1 cellular context compared by ENCODE assay signal in the genomic region with DNA sequence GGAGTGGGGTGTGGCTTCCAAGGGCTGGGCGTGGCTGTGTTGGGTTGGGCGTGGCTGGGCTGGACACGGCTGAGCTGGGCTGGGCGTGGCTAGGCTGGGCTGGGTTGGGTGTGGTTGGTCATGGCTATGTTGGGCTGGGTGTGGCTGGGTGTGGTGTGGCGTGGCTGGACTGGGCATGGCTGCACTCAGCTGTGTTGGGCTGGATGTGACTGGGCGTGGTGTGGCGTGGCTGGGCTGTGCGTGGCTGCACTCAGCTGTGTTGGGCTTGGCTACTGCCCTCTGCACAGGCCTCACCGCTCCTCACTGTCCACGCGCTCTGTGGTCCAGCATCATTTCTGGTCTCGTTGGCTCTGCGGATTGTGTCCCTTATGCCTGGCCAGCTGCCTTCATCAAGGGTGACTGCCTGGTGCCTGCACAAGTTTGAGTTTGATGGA.
TF ChIP-seq lines count a peak whose summit lies in the region.

No MANE protein-coding gene starts in this region.

TF ChIP-seq in K562, 482 proteins besides CTCF, POLR2A, EP300 and RAD21 (continued from another document):
- TF ChIP-seq, protein P1, sequence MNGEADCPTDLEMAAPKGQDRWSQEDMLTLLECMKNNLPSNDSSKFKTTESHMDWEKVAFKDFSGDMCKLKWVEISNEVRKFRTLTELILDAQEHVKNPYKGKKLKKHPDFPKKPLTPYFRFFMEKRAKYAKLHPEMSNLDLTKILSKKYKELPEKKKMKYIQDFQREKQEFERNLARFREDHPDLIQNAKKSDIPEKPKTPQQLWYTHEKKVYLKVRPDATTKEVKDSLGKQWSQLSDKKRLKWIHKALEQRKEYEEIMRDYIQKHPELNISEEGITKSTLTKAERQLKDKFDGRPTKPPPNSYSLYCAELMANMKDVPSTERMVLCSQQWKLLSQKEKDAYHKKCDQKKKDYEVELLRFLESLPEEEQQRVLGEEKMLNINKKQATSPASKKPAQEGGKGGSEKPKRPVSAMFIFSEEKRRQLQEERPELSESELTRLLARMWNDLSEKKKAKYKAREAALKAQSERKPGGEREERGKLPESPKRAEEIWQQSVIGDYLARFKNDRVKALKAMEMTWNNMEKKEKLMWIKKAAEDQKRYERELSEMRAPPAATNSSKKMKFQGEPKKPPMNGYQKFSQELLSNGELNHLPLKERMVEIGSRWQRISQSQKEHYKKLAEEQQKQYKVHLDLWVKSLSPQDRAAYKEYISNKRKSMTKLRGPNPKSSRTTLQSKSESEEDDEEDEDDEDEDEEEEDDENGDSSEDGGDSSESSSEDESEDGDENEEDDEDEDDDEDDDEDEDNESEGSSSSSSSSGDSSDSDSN (IDR thresholded peaks at IDR 0.05; ENCODE audit: borderline replicate concordance in 1 of 2, low read depth in 2 of 2, low read length in 2 of 2): no peak
- TF ChIP-seq, protein P2, sequence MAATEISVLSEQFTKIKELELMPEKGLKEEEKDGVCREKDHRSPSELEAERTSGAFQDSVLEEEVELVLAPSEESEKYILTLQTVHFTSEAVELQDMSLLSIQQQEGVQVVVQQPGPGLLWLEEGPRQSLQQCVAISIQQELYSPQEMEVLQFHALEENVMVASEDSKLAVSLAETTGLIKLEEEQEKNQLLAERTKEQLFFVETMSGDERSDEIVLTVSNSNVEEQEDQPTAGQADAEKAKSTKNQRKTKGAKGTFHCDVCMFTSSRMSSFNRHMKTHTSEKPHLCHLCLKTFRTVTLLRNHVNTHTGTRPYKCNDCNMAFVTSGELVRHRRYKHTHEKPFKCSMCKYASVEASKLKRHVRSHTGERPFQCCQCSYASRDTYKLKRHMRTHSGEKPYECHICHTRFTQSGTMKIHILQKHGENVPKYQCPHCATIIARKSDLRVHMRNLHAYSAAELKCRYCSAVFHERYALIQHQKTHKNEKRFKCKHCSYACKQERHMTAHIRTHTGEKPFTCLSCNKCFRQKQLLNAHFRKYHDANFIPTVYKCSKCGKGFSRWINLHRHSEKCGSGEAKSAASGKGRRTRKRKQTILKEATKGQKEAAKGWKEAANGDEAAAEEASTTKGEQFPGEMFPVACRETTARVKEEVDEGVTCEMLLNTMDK (IDR thresholded peaks at IDR 0.05; ENCODE audit: borderline replicate concordance, insufficient read depth, low read depth, low read length, poor library complexity, severe bottlenecking): no peak
- TF ChIP-seq ZC3H11A (IDR thresholded peaks at IDR 0.05; ENCODE audit: low read depth, low read length) (no peak), ZKSCAN1 (IDR thresholded peaks at IDR 0.05; ENCODE audit: low read depth, low read length) (peak; percentile 93), ZNF24 (IDR thresholded peaks at IDR 0.05) (no peak), SMAD4 (CRISPR knock-in tag; conservative IDR thresholded peaks at IDR 0.05) (no peak), GTF2F1 (IDR thresholded peaks at IDR 0.05; ENCODE audit: low read depth, low read length) (no peak), NRF1 (conservative IDR thresholded peaks at IDR 0.05 in 1 of 2, IDR thresholded peaks at IDR 0.05 in 1 of 2) (peak; percentile 68 to 76), GABPB1 (CRISPR knock-in tag; IDR thresholded peaks at IDR 0.05) (peak; percentile 43; the same call in 1 of the 2 replicates), TAF1 (IDR thresholded peaks at IDR 0.05; ENCODE audit: control insufficient read depth, extremely low read depth, insufficient read depth, low read length, severe bottlenecking) (no peak), BRD4 (IDR thresholded peaks at IDR 0.05) (no peak), SP1 (CRISPR knock-in tag; IDR thresholded peaks at IDR 0.05) (peak; percentile 86), OTX1 (CRISPR knock-in tag; IDR thresholded peaks at IDR 0.05) (no peak), MAFF (IDR thresholded peaks at IDR 0.05; ENCODE audit: low read length) (no peak), EGR1 (conservative IDR thresholded peaks at IDR 0.05) (no peak), NCOA1 (IDR thresholded peaks at IDR 0.05; ENCODE audit: low read depth) (no peak), IRF2 (CRISPR knock-in tag; IDR thresholded peaks at IDR 0.05) (no peak), SLC30A9 (CRISPR knock-in tag; IDR thresholded peaks at IDR 0.05) (no peak), HNRNPLL (IDR thresholded peaks at IDR 0.05; ENCODE audit: low read depth, low read length, poor library complexity, severe bottlenecking) (no peak), POU5F1 (IDR thresholded peaks at IDR 0.05; ENCODE audit: borderline replicate concordance, low read depth, low read length, partially characterized antibody) (no peak), MYC (IDR thresholded peaks at IDR 0.05; ENCODE audit: low read depth, low read length) (peak; percentile 68), MYC (CRISPR knock-in tag; IDR thresholded peaks at IDR 0.05; ENCODE audit: borderline replicate concordance, low read depth) (no peak), PTRF (tag; IDR thresholded peaks at IDR 0.05) (no peak), SMARCB1 (IDR thresholded peaks at IDR 0.05; ENCODE audit: insufficient read length, low read depth) (no peak)
- TF ChIP-seq, protein P3, sequence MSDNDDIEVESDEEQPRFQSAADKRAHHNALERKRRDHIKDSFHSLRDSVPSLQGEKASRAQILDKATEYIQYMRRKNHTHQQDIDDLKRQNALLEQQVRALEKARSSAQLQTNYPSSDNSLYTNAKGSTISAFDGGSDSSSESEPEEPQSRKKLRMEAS (CRISPR knock-in tag; IDR thresholded peaks at IDR 0.05): peak; percentile 81
- TF ChIP-seq, protein P4, sequence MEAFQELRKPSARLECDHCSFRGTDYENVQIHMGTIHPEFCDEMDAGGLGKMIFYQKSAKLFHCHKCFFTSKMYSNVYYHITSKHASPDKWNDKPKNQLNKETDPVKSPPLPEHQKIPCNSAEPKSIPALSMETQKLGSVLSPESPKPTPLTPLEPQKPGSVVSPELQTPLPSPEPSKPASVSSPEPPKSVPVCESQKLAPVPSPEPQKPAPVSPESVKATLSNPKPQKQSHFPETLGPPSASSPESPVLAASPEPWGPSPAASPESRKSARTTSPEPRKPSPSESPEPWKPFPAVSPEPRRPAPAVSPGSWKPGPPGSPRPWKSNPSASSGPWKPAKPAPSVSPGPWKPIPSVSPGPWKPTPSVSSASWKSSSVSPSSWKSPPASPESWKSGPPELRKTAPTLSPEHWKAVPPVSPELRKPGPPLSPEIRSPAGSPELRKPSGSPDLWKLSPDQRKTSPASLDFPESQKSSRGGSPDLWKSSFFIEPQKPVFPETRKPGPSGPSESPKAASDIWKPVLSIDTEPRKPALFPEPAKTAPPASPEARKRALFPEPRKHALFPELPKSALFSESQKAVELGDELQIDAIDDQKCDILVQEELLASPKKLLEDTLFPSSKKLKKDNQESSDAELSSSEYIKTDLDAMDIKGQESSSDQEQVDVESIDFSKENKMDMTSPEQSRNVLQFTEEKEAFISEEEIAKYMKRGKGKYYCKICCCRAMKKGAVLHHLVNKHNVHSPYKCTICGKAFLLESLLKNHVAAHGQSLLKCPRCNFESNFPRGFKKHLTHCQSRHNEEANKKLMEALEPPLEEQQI (IDR thresholded peaks at IDR 0.05): no peak
- TF ChIP-seq, protein P5, sequence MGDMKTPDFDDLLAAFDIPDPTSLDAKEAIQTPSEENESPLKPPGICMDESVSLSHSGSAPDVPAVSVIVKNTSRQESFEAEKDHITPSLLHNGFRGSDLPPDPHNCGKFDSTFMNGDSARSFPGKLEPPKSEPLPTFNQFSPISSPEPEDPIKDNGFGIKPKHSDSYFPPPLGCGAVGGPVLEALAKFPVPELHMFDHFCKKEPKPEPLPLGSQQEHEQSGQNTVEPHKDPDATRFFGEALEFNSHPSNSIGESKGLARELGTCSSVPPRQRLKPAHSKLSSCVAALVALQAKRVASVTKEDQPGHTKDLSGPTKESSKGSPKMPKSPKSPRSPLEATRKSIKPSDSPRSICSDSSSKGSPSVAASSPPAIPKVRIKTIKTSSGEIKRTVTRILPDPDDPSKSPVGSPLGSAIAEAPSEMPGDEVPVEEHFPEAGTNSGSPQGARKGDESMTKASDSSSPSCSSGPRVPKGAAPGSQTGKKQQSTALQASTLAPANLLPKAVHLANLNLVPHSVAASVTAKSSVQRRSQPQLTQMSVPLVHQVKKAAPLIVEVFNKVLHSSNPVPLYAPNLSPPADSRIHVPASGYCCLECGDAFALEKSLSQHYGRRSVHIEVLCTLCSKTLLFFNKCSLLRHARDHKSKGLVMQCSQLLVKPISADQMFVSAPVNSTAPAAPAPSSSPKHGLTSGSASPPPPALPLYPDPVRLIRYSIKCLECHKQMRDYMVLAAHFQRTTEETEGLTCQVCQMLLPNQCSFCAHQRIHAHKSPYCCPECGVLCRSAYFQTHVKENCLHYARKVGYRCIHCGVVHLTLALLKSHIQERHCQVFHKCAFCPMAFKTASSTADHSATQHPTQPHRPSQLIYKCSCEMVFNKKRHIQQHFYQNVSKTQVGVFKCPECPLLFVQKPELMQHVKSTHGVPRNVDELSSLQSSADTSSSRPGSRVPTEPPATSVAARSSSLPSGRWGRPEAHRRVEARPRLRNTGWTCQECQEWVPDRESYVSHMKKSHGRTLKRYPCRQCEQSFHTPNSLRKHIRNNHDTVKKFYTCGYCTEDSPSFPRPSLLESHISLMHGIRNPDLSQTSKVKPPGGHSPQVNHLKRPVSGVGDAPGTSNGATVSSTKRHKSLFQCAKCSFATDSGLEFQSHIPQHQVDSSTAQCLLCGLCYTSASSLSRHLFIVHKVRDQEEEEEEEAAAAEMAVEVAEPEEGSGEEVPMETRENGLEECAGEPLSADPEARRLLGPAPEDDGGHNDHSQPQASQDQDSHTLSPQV (IDR thresholded peaks at IDR 0.05): no peak
- TF ChIP-seq, protein P6, sequence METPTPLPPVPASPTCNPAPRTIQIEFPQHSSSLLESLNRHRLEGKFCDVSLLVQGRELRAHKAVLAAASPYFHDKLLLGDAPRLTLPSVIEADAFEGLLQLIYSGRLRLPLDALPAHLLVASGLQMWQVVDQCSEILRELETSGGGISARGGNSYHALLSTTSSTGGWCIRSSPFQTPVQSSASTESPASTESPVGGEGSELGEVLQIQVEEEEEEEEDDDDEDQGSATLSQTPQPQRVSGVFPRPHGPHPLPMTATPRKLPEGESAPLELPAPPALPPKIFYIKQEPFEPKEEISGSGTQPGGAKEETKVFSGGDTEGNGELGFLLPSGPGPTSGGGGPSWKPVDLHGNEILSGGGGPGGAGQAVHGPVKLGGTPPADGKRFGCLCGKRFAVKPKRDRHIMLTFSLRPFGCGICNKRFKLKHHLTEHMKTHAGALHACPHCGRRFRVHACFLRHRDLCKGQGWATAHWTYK (CRISPR knock-in tag; IDR thresholded peaks at IDR 0.05): peak; percentile 99
- TF ChIP-seq, protein P7, sequence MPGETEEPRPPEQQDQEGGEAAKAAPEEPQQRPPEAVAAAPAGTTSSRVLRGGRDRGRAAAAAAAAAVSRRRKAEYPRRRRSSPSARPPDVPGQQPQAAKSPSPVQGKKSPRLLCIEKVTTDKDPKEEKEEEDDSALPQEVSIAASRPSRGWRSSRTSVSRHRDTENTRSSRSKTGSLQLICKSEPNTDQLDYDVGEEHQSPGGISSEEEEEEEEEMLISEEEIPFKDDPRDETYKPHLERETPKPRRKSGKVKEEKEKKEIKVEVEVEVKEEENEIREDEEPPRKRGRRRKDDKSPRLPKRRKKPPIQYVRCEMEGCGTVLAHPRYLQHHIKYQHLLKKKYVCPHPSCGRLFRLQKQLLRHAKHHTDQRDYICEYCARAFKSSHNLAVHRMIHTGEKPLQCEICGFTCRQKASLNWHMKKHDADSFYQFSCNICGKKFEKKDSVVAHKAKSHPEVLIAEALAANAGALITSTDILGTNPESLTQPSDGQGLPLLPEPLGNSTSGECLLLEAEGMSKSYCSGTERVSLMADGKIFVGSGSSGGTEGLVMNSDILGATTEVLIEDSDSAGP (CRISPR knock-in tag; IDR thresholded peaks at IDR 0.05): no peak
- TF ChIP-seq, protein P8, sequence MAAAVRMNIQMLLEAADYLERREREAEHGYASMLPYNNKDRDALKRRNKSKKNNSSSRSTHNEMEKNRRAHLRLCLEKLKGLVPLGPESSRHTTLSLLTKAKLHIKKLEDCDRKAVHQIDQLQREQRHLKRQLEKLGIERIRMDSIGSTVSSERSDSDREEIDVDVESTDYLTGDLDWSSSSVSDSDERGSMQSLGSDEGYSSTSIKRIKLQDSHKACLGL (CRISPR knock-in tag; IDR thresholded peaks at IDR 0.05; ENCODE audit: borderline replicate concordance, poor library complexity, severe bottlenecking): no peak
TF ChIP-seq in K562: peak in this region for 62.
